Comparison of ENCODE assay signal across 1 cellular context in the genomic region with DNA sequence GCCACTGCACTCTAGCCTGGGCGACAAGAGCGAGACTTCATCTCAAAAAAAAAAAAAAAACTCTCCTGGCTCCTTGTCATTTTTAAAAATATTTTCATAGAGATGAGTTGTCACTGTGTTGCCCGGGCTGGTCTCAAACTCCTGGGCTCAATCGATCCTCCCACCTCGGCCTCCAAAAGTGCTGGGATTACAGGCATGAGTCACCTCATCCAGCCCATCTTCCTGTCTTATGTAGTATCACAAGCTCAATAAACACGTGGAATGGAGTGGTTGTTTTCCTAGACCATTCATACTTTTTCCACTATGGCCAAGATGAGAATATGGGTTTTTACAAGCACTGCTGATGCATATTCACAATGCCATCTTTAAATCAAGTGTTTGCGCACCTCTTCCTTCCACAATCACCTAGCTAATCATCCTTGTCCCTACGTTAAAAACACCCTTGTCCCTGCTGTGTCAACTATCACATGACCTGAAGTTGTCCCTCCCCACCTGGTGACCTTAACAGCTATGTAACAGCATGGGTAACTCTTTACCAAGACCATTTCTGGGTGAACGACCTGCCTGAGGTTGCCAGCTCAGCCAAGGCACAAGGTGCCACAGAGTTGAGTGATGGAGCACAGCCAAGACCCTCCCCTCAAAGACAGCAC.
TF ChIP-seq lines count a peak whose summit lies in the region.

No MANE protein-coding gene starts in this region.

TF ChIP-seq in K562, 482 proteins besides CTCF, POLR2A, EP300 and RAD21 (continued from another document):
- TF ChIP-seq, protein P1, sequence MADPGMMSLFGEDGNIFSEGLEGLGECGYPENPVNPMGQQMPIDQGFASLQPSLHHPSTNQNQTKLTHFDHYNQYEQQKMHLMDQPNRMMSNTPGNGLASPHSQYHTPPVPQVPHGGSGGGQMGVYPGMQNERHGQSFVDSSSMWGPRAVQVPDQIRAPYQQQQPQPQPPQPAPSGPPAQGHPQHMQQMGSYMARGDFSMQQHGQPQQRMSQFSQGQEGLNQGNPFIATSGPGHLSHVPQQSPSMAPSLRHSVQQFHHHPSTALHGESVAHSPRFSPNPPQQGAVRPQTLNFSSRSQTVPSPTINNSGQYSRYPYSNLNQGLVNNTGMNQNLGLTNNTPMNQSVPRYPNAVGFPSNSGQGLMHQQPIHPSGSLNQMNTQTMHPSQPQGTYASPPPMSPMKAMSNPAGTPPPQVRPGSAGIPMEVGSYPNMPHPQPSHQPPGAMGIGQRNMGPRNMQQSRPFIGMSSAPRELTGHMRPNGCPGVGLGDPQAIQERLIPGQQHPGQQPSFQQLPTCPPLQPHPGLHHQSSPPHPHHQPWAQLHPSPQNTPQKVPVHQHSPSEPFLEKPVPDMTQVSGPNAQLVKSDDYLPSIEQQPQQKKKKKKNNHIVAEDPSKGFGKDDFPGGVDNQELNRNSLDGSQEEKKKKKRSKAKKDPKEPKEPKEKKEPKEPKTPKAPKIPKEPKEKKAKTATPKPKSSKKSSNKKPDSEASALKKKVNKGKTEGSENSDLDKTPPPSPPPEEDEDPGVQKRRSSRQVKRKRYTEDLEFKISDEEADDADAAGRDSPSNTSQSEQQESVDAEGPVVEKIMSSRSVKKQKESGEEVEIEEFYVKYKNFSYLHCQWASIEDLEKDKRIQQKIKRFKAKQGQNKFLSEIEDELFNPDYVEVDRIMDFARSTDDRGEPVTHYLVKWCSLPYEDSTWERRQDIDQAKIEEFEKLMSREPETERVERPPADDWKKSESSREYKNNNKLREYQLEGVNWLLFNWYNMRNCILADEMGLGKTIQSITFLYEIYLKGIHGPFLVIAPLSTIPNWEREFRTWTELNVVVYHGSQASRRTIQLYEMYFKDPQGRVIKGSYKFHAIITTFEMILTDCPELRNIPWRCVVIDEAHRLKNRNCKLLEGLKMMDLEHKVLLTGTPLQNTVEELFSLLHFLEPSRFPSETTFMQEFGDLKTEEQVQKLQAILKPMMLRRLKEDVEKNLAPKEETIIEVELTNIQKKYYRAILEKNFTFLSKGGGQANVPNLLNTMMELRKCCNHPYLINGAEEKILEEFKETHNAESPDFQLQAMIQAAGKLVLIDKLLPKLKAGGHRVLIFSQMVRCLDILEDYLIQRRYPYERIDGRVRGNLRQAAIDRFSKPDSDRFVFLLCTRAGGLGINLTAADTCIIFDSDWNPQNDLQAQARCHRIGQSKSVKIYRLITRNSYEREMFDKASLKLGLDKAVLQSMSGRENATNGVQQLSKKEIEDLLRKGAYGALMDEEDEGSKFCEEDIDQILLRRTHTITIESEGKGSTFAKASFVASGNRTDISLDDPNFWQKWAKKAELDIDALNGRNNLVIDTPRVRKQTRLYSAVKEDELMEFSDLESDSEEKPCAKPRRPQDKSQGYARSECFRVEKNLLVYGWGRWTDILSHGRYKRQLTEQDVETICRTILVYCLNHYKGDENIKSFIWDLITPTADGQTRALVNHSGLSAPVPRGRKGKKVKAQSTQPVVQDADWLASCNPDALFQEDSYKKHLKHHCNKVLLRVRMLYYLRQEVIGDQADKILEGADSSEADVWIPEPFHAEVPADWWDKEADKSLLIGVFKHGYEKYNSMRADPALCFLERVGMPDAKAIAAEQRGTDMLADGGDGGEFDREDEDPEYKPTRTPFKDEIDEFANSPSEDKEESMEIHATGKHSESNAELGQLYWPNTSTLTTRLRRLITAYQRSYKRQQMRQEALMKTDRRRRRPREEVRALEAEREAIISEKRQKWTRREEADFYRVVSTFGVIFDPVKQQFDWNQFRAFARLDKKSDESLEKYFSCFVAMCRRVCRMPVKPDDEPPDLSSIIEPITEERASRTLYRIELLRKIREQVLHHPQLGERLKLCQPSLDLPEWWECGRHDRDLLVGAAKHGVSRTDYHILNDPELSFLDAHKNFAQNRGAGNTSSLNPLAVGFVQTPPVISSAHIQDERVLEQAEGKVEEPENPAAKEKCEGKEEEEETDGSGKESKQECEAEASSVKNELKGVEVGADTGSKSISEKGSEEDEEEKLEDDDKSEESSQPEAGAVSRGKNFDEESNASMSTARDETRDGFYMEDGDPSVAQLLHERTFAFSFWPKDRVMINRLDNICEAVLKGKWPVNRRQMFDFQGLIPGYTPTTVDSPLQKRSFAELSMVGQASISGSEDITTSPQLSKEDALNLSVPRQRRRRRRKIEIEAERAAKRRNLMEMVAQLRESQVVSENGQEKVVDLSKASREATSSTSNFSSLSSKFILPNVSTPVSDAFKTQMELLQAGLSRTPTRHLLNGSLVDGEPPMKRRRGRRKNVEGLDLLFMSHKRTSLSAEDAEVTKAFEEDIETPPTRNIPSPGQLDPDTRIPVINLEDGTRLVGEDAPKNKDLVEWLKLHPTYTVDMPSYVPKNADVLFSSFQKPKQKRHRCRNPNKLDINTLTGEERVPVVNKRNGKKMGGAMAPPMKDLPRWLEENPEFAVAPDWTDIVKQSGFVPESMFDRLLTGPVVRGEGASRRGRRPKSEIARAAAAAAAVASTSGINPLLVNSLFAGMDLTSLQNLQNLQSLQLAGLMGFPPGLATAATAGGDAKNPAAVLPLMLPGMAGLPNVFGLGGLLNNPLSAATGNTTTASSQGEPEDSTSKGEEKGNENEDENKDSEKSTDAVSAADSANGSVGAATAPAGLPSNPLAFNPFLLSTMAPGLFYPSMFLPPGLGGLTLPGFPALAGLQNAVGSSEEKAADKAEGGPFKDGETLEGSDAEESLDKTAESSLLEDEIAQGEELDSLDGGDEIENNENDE (IDR thresholded peaks at IDR 0.05; ENCODE audit: low read depth, low read length), result no peak
- TF ChIP-seq, protein P2, sequence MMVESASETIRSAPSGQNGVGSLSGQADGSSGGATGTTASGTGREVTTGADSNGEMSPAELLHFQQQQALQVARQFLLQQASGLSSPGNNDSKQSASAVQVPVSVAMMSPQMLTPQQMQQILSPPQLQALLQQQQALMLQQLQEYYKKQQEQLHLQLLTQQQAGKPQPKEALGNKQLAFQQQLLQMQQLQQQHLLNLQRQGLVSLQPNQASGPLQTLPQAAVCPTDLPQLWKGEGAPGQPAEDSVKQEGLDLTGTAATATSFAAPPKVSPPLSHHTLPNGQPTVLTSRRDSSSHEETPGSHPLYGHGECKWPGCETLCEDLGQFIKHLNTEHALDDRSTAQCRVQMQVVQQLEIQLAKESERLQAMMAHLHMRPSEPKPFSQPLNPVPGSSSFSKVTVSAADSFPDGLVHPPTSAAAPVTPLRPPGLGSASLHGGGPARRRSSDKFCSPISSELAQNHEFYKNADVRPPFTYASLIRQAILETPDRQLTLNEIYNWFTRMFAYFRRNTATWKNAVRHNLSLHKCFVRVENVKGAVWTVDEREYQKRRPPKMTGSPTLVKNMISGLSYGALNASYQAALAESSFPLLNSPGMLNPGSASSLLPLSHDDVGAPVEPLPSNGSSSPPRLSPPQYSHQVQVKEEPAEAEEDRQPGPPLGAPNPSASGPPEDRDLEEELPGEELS (CRISPR knock-in tag; IDR thresholded peaks at IDR 0.05; ENCODE audit: borderline replicate concordance), result no peak
- TF ChIP-seq, protein P3, sequence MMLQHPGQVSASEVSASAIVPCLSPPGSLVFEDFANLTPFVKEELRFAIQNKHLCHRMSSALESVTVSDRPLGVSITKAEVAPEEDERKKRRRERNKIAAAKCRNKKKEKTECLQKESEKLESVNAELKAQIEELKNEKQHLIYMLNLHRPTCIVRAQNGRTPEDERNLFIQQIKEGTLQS (IDR thresholded peaks at IDR 0.05), result peak; percentile 65
- TF ChIP-seq, protein P3 (CRISPR knock-in tag; conservative IDR thresholded peaks at IDR 0.05), result no peak
- TF ChIP-seq TOE1 (IDR thresholded peaks at IDR 0.05; ENCODE audit: borderline replicate concordance) (peak; percentile 58; the same call in 1 of the 2 replicates), TOE1 (CRISPR knock-in tag; IDR thresholded peaks at IDR 0.05; ENCODE audit: borderline replicate concordance, low read depth) (no peak), HNRNPH1 (optimal IDR thresholded peaks at IDR 0.05; ENCODE audit: low read depth, low read length) (no peak), JUND (IDR thresholded peaks at IDR 0.05; ENCODE audit: borderline replicate concordance, low read depth, low read length) (peak; percentile 58; the same call in 1 of the 2 replicates), JUND (tag; IDR thresholded peaks at IDR 0.05; ENCODE audit: borderline replicate concordance, low read depth, low read length) (no peak; the same call in 2 of the 3 replicates), FOSL1 (tag; conservative IDR thresholded peaks at IDR 0.05) (peak; percentile 57), NBN (IDR thresholded peaks at IDR 0.05; ENCODE audit: low read depth) (no peak), FUS (optimal IDR thresholded peaks at IDR 0.05; ENCODE audit: low read depth, low read length) (no peak), FOXK2 (conservative IDR thresholded peaks at IDR 0.05 in 1 of 2, IDR thresholded peaks at IDR 0.05 in 1 of 2; ENCODE audit: low read depth in 2 of 2) (peak in 1 of 2 experiments; percentile 20; a peak in 1 of 4 replicates), CEBPB (tag; IDR thresholded peaks at IDR 0.05) (no peak), RBM39 (optimal IDR thresholded peaks at IDR 0.05; ENCODE audit: low read depth, low read length) (no peak)
- TF ChIP-seq, protein P4, sequence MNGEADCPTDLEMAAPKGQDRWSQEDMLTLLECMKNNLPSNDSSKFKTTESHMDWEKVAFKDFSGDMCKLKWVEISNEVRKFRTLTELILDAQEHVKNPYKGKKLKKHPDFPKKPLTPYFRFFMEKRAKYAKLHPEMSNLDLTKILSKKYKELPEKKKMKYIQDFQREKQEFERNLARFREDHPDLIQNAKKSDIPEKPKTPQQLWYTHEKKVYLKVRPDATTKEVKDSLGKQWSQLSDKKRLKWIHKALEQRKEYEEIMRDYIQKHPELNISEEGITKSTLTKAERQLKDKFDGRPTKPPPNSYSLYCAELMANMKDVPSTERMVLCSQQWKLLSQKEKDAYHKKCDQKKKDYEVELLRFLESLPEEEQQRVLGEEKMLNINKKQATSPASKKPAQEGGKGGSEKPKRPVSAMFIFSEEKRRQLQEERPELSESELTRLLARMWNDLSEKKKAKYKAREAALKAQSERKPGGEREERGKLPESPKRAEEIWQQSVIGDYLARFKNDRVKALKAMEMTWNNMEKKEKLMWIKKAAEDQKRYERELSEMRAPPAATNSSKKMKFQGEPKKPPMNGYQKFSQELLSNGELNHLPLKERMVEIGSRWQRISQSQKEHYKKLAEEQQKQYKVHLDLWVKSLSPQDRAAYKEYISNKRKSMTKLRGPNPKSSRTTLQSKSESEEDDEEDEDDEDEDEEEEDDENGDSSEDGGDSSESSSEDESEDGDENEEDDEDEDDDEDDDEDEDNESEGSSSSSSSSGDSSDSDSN (IDR thresholded peaks at IDR 0.05; ENCODE audit: borderline replicate concordance in 1 of 2, low read depth in 2 of 2, low read length in 2 of 2), result no peak
- TF ChIP-seq, protein P5, sequence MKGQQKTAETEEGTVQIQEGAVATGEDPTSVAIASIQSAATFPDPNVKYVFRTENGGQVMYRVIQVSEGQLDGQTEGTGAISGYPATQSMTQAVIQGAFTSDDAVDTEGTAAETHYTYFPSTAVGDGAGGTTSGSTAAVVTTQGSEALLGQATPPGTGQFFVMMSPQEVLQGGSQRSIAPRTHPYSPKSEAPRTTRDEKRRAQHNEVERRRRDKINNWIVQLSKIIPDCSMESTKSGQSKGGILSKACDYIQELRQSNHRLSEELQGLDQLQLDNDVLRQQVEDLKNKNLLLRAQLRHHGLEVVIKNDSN (CRISPR knock-in tag; IDR thresholded peaks at IDR 0.05), result peak; percentile 20; the same call in 1 of the 2 replicates
- TF ChIP-seq, protein P6, sequence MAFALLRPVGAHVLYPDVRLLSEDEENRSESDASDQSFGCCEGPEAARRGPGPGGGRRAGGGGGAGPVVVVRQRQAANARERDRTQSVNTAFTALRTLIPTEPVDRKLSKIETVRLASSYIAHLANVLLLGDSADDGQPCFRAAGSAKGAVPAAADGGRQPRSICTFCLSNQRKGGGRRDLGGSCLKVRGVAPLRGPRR (CRISPR knock-in tag; IDR thresholded peaks at IDR 0.05), result no peak
- TF ChIP-seq, protein P7, sequence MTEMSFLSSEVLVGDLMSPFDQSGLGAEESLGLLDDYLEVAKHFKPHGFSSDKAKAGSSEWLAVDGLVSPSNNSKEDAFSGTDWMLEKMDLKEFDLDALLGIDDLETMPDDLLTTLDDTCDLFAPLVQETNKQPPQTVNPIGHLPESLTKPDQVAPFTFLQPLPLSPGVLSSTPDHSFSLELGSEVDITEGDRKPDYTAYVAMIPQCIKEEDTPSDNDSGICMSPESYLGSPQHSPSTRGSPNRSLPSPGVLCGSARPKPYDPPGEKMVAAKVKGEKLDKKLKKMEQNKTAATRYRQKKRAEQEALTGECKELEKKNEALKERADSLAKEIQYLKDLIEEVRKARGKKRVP (CRISPR knock-in tag; IDR thresholded peaks at IDR 0.05), result no peak
- TF ChIP-seq, protein P8, sequence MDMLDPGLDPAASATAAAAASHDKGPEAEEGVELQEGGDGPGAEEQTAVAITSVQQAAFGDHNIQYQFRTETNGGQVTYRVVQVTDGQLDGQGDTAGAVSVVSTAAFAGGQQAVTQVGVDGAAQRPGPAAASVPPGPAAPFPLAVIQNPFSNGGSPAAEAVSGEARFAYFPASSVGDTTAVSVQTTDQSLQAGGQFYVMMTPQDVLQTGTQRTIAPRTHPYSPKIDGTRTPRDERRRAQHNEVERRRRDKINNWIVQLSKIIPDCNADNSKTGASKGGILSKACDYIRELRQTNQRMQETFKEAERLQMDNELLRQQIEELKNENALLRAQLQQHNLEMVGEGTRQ (CRISPR knock-in tag; IDR thresholded peaks at IDR 0.05), result peak; percentile 24; the same call in 1 of the 2 replicates
